In the genomic region with DNA sequence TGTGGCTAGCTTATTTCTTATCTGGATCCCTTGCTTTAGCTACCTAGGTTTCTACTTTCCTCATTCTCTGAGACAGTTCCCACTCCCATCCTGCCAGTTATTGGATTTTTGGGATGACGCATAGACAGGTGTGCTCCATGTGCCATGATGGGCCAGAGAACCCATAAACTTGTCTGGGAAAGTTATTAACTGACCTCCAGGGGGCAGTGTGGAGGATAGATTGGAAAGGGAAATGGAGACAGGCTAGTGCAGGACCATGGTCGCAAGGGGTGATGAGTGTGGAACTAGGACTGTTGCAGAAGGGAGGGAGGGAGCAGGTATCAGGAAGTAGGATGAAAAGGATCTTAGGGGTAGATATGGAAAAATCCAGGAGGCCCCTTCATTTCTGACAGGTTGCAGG, we compare ENCODE assay signal across 9 cellular contexts.
DNase-seq lines count a peak whose midpoint lies in the region; ATAC-seq, FAIRE-seq and TF ChIP-seq lines count a peak whose summit lies in the region.
"Had no signal": no experiment of that assay in that cellular context is flagged by ENCODE, and none has a peak within 500 bp of the region (broad histone marks: within the 10 kb centered on the region; RNA-seq: fewer than 3 reads in every experiment).

No MANE protein-coding gene starts in this region.

- in situ Hi-C loops in transverse colon (cut with MboI; ENCODE audit: low pct_ligation_motif_present in 1 of 4, low pct_unique_long_range_greater_than_20kb in 1 of 4, low sequenced_read_pairs in 3 of 4): loop anchor here in 1 of 4 donors (10.0 kb wide), 1 partner anchor 189 kb away; no protein-coding TSS in a partner anchor

- H3K27me3 Mint-ChIP-seq in activated CD8-positive, alpha-beta T cell treated with anti-CD3 and anti-CD28 coated beads, Interleukin-2, amount 10 ng/mL, durations not matched to agents 7 days and 5 days (ENCODE audit: low read depth): peaks cover 8% of the 10 kb centered on the region

- no peak overlapping the region for H3K27ac ChIP-seq in A549
- no peak overlapping the region for H3K27ac ChIP-seq in transverse colon
- H3K27ac ChIP-seq in uterus: no peak overlapping the region
- H3K27ac ChIP-seq: thyroid gland had no signal

- peak; percentile 37 for TF ChIP-seq CTCF in A549 (IDR thresholded peaks at IDR 0.05)
- TF ChIP-seq CTCF in transverse colon (IDR thresholded peaks at IDR 0.05): peak; percentile 16 to 40 (median 36)
- TF ChIP-seq CTCF in uterus (IDR thresholded peaks at IDR 0.05): no peak

- no peak overlapping the region for H3K4me3 Mint-ChIP-seq in activated CD8-positive, alpha-beta T cell treated with anti-CD3 and anti-CD28 coated beads, Interleukin-2, amount 10 ng/mL, durations not matched to agents 7 days and 5 days

- no peak for FAIRE-seq in A549 (lab: Jason Lieb, UNC)

- H3K4me1 Mint-ChIP-seq in activated CD8-positive, alpha-beta T cell treated with anti-CD3 and anti-CD28 coated beads, Interleukin-2, amount 10 ng/mL, durations not matched to agents 7 days and 5 days (ENCODE audit: low read depth): no peaks in the 10 kb centered on the region

- intact Hi-C loops in transverse colon (cut with DNase I; ENCODE audit: low total_unique reads): loop anchor here (5.0 kb wide), 1 partner anchor 191 kb away; no protein-coding TSS in a partner anchor
- intact Hi-C loops in uterus (cut with DNase I; ENCODE audit: low total_unique reads): no loop called here

- H3K36me3 ChIP-seq in transverse colon (no peaks in the 10 kb centered on the region), uterus (no peaks in the 10 kb centered on the region)
- H3K36me3 ChIP-seq: thyroid gland had no signal

- 0 out of 5 replicates have a peak, but pooled peaks of 1 of the 2 experiments have one; percentile 19 for TF ChIP-seq RAD21 in A549 (conservative IDR thresholded peaks at IDR 0.05 in 1 of 2, IDR thresholded peaks at IDR 0.05 in 1 of 2)

- H3K36me3 Mint-ChIP-seq in activated CD8-positive, alpha-beta T cell treated with anti-CD3 and anti-CD28 coated beads, Interleukin-2, amount 10 ng/mL, durations not matched to agents 7 days and 5 days (ENCODE audit: low read depth): no peaks in the 10 kb centered on the region

- H3K9me3 ChIP-seq in A549 (no peaks in the 10 kb centered on the region), transverse colon (no peaks in the 10 kb centered on the region), uterus (no peaks in the 10 kb centered on the region)
- H3K9me3 ChIP-seq: thyroid gland had no signal

- TF ChIP-seq POLR2A in A549 (IDR thresholded peaks at IDR 0.05; ENCODE audit: low read length) (no peak), transverse colon (IDR thresholded peaks at IDR 0.05) (no peak), uterus (IDR thresholded peaks at IDR 0.05) (no peak)

- no peaks in the 10 kb centered on the region for H3K4me1 ChIP-seq in A549
- H3K4me1 ChIP-seq in transverse colon: no peaks in the 10 kb centered on the region
- no peaks in the 10 kb centered on the region for H3K4me1 ChIP-seq in uterus

- no peak overlapping the region for H3K27ac Mint-ChIP-seq in activated CD8-positive, alpha-beta T cell treated with anti-CD3 and anti-CD28 coated beads, Interleukin-2, amount 10 ng/mL, durations not matched to agents 7 days and 5 days

- H3K9me3 Mint-ChIP-seq in activated CD8-positive, alpha-beta T cell treated with anti-CD3 and anti-CD28 coated beads, Interleukin-2, amount 10 ng/mL, durations not matched to agents 7 days and 5 days (ENCODE audit: insufficient read depth): no peaks in the 10 kb centered on the region

- POLR2A ChIA-PET in A549 (lab: Yijun Ruan, JAX): no interaction called here
- POLR2A ChIA-PET in activated CD8-positive, alpha-beta T cell treated with anti-CD3 and anti-CD28 coated beads, Interleukin-2, amount 10 ng/mL, durations not matched to agents 7 days and 5 days (lab: Charles Lee): no interaction called here

- 48% methylated on average over 2 of the region's 2 CpGs for WGBS in A549 (ENCODE audit: missing lambda C conversion rate)
- 11 to 54% methylated on average over 1 to 2 of the region's 2 CpGs for WGBS in transverse colon (ENCODE audit: low coverage in 1 of 2), 2 donors

- H3K4me3 ChIP-seq in A549: no peak overlapping the region
- no peak overlapping the region for H3K4me3 ChIP-seq in transverse colon
- no peak overlapping the region for H3K4me3 ChIP-seq in uterus
- H3K4me3 ChIP-seq: thyroid gland had no signal

- H3K27me3 ChIP-seq in transverse colon: no peaks in the 10 kb centered on the region
- H3K27me3 ChIP-seq in uterus: no peaks in the 10 kb centered on the region
- H3K27me3 ChIP-seq: thyroid gland had no signal

- H3K4me2 ChIP-seq in A549: no peak overlapping the region

- CTCF ChIA-PET in A549 (lab: Yijun Ruan, JAX): interaction anchor here (0.7 to 2.0 kb wide), 12 partner anchors 11 to 275 kb away, joined by 3 to 8 read pairs (median 4); no protein-coding TSS in a partner anchor
- CTCF ChIA-PET in activated CD8-positive, alpha-beta T cell treated with anti-CD3 and anti-CD28 coated beads, Interleukin-2, amount 10 ng/mL, durations not matched to agents 7 days and 5 days (lab: Charles Lee): interaction anchor here (0.7 to 1.8 kb wide), 8 partner anchors 9 to 219 kb away, joined by 3 to 8 read pairs (median 4); no protein-coding TSS in a partner anchor

- no peak for TF ChIP-seq EP300 in A549 (IDR thresholded peaks at IDR 0.05)
- TF ChIP-seq EP300 in transverse colon (IDR thresholded peaks at IDR 0.05; ENCODE audit: low read depth): no peak

- ATAC-seq in A549 (peak; percentile 49 to 84; a peak in 4 of 6 replicates), HG03025 (IDR thresholded peaks at IDR 0.05; ENCODE audit: low FRiP score, unreplicated experiment) (no peak)
- peak; percentile 57 for ATAC-seq in activated CD8-positive, alpha-beta T cell treated with anti-CD3 and anti-CD28 coated beads, Interleukin-2, amount 10 ng/mL, durations not matched to agents 7 days and 5 days

- DNase-seq in A549 (ENCODE audit: low read depth in 1 of 2, low spot score in 1 of 2) (peak; percentile 41 to 53), EH (ENCODE audit: low read depth) (peak; percentile 40), NCI-H1092 (lab: John Stamatoyannopoulos, UW) (peak; percentile 29), inferior parietal cortex (ENCODE audit: extremely low spot score) (peak; percentile 26), transverse colon (no peak), uterus (no peak)
- DNase-seq in activated CD8-positive, alpha-beta T cell treated with anti-CD3 and anti-CD28 coated beads, Interleukin-2, amount 10 ng/mL, durations not matched to agents 7 days and 5 days: peak; percentile 60

TF ChIP-seq in A549, 52 proteins besides CTCF, POLR2A, EP300 and RAD21:
- TF ChIP-seq, protein P1, sequence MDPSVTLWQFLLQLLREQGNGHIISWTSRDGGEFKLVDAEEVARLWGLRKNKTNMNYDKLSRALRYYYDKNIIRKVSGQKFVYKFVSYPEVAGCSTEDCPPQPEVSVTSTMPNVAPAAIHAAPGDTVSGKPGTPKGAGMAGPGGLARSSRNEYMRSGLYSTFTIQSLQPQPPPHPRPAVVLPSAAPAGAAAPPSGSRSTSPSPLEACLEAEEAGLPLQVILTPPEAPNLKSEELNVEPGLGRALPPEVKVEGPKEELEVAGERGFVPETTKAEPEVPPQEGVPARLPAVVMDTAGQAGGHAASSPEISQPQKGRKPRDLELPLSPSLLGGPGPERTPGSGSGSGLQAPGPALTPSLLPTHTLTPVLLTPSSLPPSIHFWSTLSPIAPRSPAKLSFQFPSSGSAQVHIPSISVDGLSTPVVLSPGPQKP (IDR thresholded peaks at IDR 0.05; ENCODE audit: low read depth, low read length): no peak
- no peak for TF ChIP-seq KDM5A (IDR thresholded peaks at IDR 0.05)
- TF ChIP-seq HOXB13 (CRISPR knock-in tag; IDR thresholded peaks at IDR 0.05; ENCODE audit: low read depth): no peak
- TF ChIP-seq FOSB (CRISPR knock-in tag; IDR thresholded peaks at IDR 0.05): no peak

Comparison
In these comparisons a context has a peak if more than half of its experiments do, and no peak if none do; other contexts are left out.
1. DNase-seq: peak in A549 (2 of 2), EH (single experiment), NCI-H1092 (single experiment), activated CD8-positive, alpha-beta T cell treated with anti-CD3 and anti-CD28 coated beads, Interleukin-2, amount 10 ng/mL, durations not matched to agents 7 days and 5 days (single experiment) and inferior parietal cortex (single experiment); none in transverse colon (single experiment) and uterus (0 of 2).
2. CTCF ChIP-seq: peak in A549 (single experiment) and transverse colon (5 of 5); none in uterus (0 of 4).